22 cellular contexts compared by ENCODE assay signal in genomic region chr17:72345536-72345935, GRCh38.
"Had no signal": no experiment of that assay in that cellular context is flagged by ENCODE, and none has a peak within 500 bp of the region (broad histone marks: within the 10 kb centered on the region; RNA-seq: fewer than 3 reads in every experiment).

No MANE protein-coding gene starts in this region.

- H3K4me1 Mint-ChIP-seq: activated CD4-positive, alpha-beta T cell treated with anti-CD3 and anti-CD28 coated beads, Interleukin-2, amount 10 ng/mL, durations not matched to agents 7 days and 5 days; naive thymus-derived CD4-positive, alpha-beta T cell; T-cell had no signal

- H3K27me3 Mint-ChIP-seq: activated CD4-positive, alpha-beta T cell treated with anti-CD3 and anti-CD28 coated beads, Interleukin-2, amount 10 ng/mL, durations not matched to agents 7 days and 5 days had no signal

- DNase-seq: activated CD4-positive, alpha-beta T cell treated with anti-CD3 and anti-CD28 coated beads, Interleukin-2, amount 10 ng/mL, durations not matched to agents 7 days and 5 days; activated CD8-positive, alpha-beta memory T cell treated with anti-CD3 and anti-CD28 coated beads, Interleukin-2, amount 50 U/mL, for 48 hours; activated gamma-delta T cell; activated T-cell treated with anti-CD3 and anti-CD28 coated beads, Interleukin-2, amount 50 U/mL, for 72 hours; central memory CD4-positive, alpha-beta T cell; cortex of kidney; effector CD8-positive, alpha-beta T cell; gastrocnemius medialis; heart right ventricle; mammary epithelial cell; naive thymus-derived CD4-positive, alpha-beta T cell; stimulated activated CD4-positive, alpha-beta T cell treated with anti-CD3 and anti-CD28 coated beads, Interleukin-15, amount 100 ng/mL, for 24 hours; stimulated activated CD4-positive, alpha-beta T cell treated with anti-CD3 and anti-CD28 coated beads, Interleukin-4, amount 100 ng/mL, for 4 hours; stimulated activated naive CD8-positive, alpha-beta T cell treated with anti-CD3 and anti-CD28 coated beads, Interleukin-15, Interleukin-2, amounts not matched to agents 100 U/mL and 50 U/mL, for 24 hours; T-cell; T-helper 9 cell; trophoblast cell had no signal

- H3K4me3 ChIP-seq: body of pancreas, gastrocnemius medialis, heart right ventricle, mucosa of descending colon, skin epidermis had no signal

- H3K27me3 ChIP-seq: body of pancreas, neutrophil had no signal

- H3K27ac ChIP-seq: body of pancreas, gastrocnemius medialis, heart right ventricle, neutrophil, skin epidermis had no signal

- ATAC-seq: activated naive CD4-positive, alpha-beta T cell treated with anti-CD3 and anti-CD28 coated beads, Interleukin-2, amount 50 U/mL, for 72 hours; activated T-cell treated with anti-CD3 and anti-CD28 coated beads, Interleukin-2, amount 50 U/mL, for 72 hours; body of pancreas; gastrocnemius medialis; heart right ventricle; naive thymus-derived CD4-positive, alpha-beta T cell; stimulated activated naive CD8-positive, alpha-beta T cell treated with anti-CD3 and anti-CD28 coated beads, Interleukin-15, Interleukin-2, amounts not matched to agents 100 U/mL and 50 U/mL, for 24 hours; T-cell had no signal

- H3K9me3 Mint-ChIP-seq: activated CD4-positive, alpha-beta T cell treated with anti-CD3 and anti-CD28 coated beads, Interleukin-2, amount 10 ng/mL, durations not matched to agents 7 days and 5 days had no signal

- H3K27ac Mint-ChIP-seq: activated CD4-positive, alpha-beta T cell treated with anti-CD3 and anti-CD28 coated beads, Interleukin-2, amount 10 ng/mL, durations not matched to agents 7 days and 5 days; activated naive CD4-positive, alpha-beta T cell treated with anti-CD3 and anti-CD28 coated beads, Interleukin-2, amount 50 U/mL, for 72 hours; activated T-cell treated with anti-CD3 and anti-CD28 coated beads, Interleukin-2, amount 50 U/mL, for 72 hours; T-cell had no signal

- H3K4me1 ChIP-seq: gastrocnemius medialis had no signal

- H3K9me3 ChIP-seq: body of pancreas, gastrocnemius medialis, heart right ventricle, mucosa of descending colon, neutrophil had no signal

- H3K36me3 ChIP-seq: gastrocnemius medialis, heart right ventricle, neutrophil had no signal

- H3K36me3 Mint-ChIP-seq: activated naive CD4-positive, alpha-beta T cell treated with anti-CD3 and anti-CD28 coated beads, Interleukin-2, amount 50 U/mL, for 72 hours; naive thymus-derived CD4-positive, alpha-beta T cell; T-cell had no signal

- H3K4me3 Mint-ChIP-seq: activated CD4-positive, alpha-beta T cell treated with anti-CD3 and anti-CD28 coated beads, Interleukin-2, amount 10 ng/mL, durations not matched to agents 7 days and 5 days; activated T-cell treated with anti-CD3 and anti-CD28 coated beads, Interleukin-2, amount 50 U/mL, for 72 hours; naive thymus-derived CD4-positive, alpha-beta T cell; T-cell had no signal
